ENCODE assay signal across 19 cellular contexts in genomic region chr7:45185028-45185863, GRCh38. TPM values are rescaled to one million over a fixed set of nuclear protein-coding genes. Genes with fewer than 3 reads are reported as not detected.
DNase-seq lines count a peak whose midpoint lies in the region; ATAC-seq and TF ChIP-seq lines count a peak whose summit lies in the region.
"Had no signal": no experiment of that assay in that cellular context is flagged by ENCODE, and none has a peak within 500 bp of the region (broad histone marks: within the 10 kb centered on the region; RNA-seq: fewer than 3 reads in every experiment).

No MANE protein-coding gene starts in this region.

- H3K27ac Mint-ChIP-seq in endodermal cell = no peak overlapping the region
- H3K27ac Mint-ChIP-seq: IgD-negative memory B cell had no signal

- 72 to 74% methylated on average over 7 of the region's 7 CpGs for WGBS in endodermal cell (ENCODE audit: insufficient coverage in 1 of 2, insufficient read length in 1 of 2), 2 experiments

- no peaks in the 10 kb centered on the region for H3K9me3 ChIP-seq in endodermal cell (ENCODE audit: control insufficient read depth, low read length)

- H3K36me3 ChIP-seq in endodermal cell (ENCODE audit: control insufficient read depth, insufficient read depth, low read length) = no peaks in the 10 kb centered on the region

- H3K36me3 Mint-ChIP-seq in endodermal cell (ENCODE audit: low read depth) = no peaks in the 10 kb centered on the region
- H3K36me3 Mint-ChIP-seq: IgD-negative memory B cell had no signal

- H3K27me3 Mint-ChIP-seq in endodermal cell (ENCODE audit: insufficient read depth) = peaks cover 3% of the 10 kb centered on the region

- H3K9me3 Mint-ChIP-seq in endodermal cell = no peaks in the 10 kb centered on the region
- H3K9me3 Mint-ChIP-seq: IgD-negative memory B cell had no signal

- no peak overlapping the region for H3K4me3 ChIP-seq in endodermal cell (ENCODE audit: low read length)
- no peak overlapping the region for H3K4me3 ChIP-seq in foreskin fibroblast (ENCODE audit: low read depth in 1 of 2, low read length in 2 of 2)
- H3K4me3 ChIP-seq: GM12878 had no signal

- no peak overlapping the region for H3K27ac ChIP-seq in endodermal cell (ENCODE audit: low read depth, low read length)

- H3K4me1 Mint-ChIP-seq in endodermal cell = no peaks in the 10 kb centered on the region
- H3K4me1 Mint-ChIP-seq: IgD-negative memory B cell had no signal

- DNase-seq in activated CD8-positive, alpha-beta memory T cell treated with anti-CD3 and anti-CD28 coated beads for 24 hours = peak; percentile 40
- DNase-seq in activated CD8-positive, alpha-beta memory T cell treated with anti-CD3 and anti-CD28 coated beads, Interleukin-2, amount 50 U/mL, for 4 hours = no peak
- DNase-seq in AG20443 (ENCODE audit: low spot score) (peak; percentile 12), endodermal cell (peak; percentile 15), sciatic nerve (ENCODE audit: low spot score) (peak; percentile 40), foreskin fibroblast (no peak), AML-193 (lab: John Stamatoyannopoulos, UW) (no peak)
- DNase-seq: COR-L47, HCEC 1CT, MV-4-11, NCI-H1417 treated with DMSO at 0.1 percent for 48 hours, NCI-H2029 treated with DMSO at 0.1 percent for 48 hours, NCI-H510A treated with DMSO at 0.1 percent for 48 hours had no signal

- intact Hi-C loops in sciatic nerve (cut with DNase I) = no loop called here

- ATAC-seq in sciatic nerve = no peak
- ATAC-seq in HG03354 (IDR thresholded peaks at IDR 0.05; ENCODE audit: poor library complexity, severe bottlenecking, unreplicated experiment) = no peak
- ATAC-seq: GM12878 had no signal

- no peak for TF ChIP-seq CTCF in endodermal cell (conservative IDR thresholded peaks at IDR 0.05)
- TF ChIP-seq CTCF in foreskin fibroblast (IDR thresholded peaks at IDR 0.05; ENCODE audit: low read depth, low read length) = no peak

- H3K27me3 ChIP-seq in endodermal cell (ENCODE audit: control insufficient read depth, insufficient read depth, low read length, poor library complexity, severe bottlenecking) = no peaks in the 10 kb centered on the region

- H3K4me1 ChIP-seq in endodermal cell (ENCODE audit: control insufficient read depth, insufficient read depth, low read length) = no peaks in the 10 kb centered on the region

- H3K4me3 Mint-ChIP-seq in endodermal cell = no peak overlapping the region
- H3K4me3 Mint-ChIP-seq: CD14-positive monocyte, IgD-negative memory B cell had no signal

- H3K9ac ChIP-seq in endodermal cell (ENCODE audit: extremely low read depth, low read length, poor library complexity, severe bottlenecking) = no peak overlapping the region

RNA-seq across cellular contexts. Expression of gene RAMP3, which starts 27.7 kb away (rescaled TPM):
- not detected for total RNA-seq in endodermal cell
- polyA plus RNA-seq in endodermal cell (2013, experiment 1 of 2) = not detected
- polyA plus RNA-seq in endodermal cell (2013, experiment 2 of 2) = not detected
- 59.6 TPM for total RNA-seq in sciatic nerve
- total RNA-seq: A172, GM12878, HT1080 had no signal
- polyA plus RNA-seq: CD14-positive monocyte, GM12878, IgD-negative memory B cell had no signal

Comparison
In these comparisons a context has a peak if more than half of its experiments do, and no peak if none do; other contexts are left out.
1. DNase-seq: peak in activated CD8-positive, alpha-beta memory T cell treated with anti-CD3 and anti-CD28 coated beads for 24 hours (single experiment), AG20443 (single experiment), endodermal cell (single experiment) and sciatic nerve (single experiment); none in activated CD8-positive, alpha-beta memory T cell treated with anti-CD3 and anti-CD28 coated beads, Interleukin-2, amount 50 U/mL, for 4 hours (single experiment), foreskin fibroblast (0 of 2) and AML-193 (0 of 2).
2. RNA of gene RAMP3, which starts 27.7 kb away (total RNA-seq): 59.6 TPM in sciatic nerve (single experiment); not detected in endodermal cell; every median in the first group is over 10 times any median in the second.